Comparison of ENCODE assay signal across 1 cellular context in the genomic region with DNA sequence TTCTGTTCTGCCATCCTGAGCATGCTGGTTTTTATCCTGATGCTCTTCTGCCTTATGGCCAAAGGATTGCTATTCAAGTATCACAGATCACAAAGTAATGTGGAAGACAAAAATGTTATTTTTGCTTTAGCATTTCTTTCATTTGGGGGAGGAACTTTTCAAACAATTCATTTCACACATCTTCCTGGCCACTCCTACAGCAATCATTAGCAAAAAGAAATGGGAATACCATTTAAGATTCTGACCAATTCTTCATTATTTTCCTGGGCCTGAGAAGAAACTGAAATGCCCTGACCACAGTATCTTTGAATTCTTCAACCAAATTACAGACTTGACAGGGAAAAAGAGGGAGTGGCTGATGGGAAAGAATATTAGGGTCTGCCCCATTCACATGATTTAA.
TF ChIP-seq lines count a peak whose summit lies in the region.

No MANE protein-coding gene starts in this region.

TF ChIP-seq in H1, 55 proteins besides CTCF, POLR2A, EP300 and RAD21:
- TF ChIP-seq EGR1 (IDR thresholded peaks at IDR 0.05; ENCODE audit: borderline replicate concordance, low read depth, low read length) (no peak), EZH2 (IDR thresholded peaks at IDR 0.05; ENCODE audit: low read depth, low read length, severe bottlenecking) (no peak), POLR2AphosphoS5 (IDR thresholded peaks at IDR 0.05; ENCODE audit: low read depth, low read length) (peak; percentile 35; the same call in 1 of the 2 replicates), TAF7 (optimal IDR thresholded peaks at IDR 0.05; ENCODE audit: borderline replicate concordance, low read depth, low read length) (no peak), GTF2F1 (IDR thresholded peaks at IDR 0.05; ENCODE audit: borderline replicate concordance, low read depth, low read length) (no peak), RFX5 (IDR thresholded peaks at IDR 0.05; ENCODE audit: borderline replicate concordance, low read depth, low read length) (no peak)
- TF ChIP-seq, protein P1, sequence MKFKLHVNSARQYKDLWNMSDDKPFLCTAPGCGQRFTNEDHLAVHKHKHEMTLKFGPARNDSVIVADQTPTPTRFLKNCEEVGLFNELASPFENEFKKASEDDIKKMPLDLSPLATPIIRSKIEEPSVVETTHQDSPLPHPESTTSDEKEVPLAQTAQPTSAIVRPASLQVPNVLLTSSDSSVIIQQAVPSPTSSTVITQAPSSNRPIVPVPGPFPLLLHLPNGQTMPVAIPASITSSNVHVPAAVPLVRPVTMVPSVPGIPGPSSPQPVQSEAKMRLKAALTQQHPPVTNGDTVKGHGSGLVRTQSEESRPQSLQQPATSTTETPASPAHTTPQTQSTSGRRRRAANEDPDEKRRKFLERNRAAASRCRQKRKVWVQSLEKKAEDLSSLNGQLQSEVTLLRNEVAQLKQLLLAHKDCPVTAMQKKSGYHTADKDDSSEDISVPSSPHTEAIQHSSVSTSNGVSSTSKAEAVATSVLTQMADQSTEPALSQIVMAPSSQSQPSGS (IDR thresholded peaks at IDR 0.05; ENCODE audit: low read length), result no peak
- TF ChIP-seq, protein P2, sequence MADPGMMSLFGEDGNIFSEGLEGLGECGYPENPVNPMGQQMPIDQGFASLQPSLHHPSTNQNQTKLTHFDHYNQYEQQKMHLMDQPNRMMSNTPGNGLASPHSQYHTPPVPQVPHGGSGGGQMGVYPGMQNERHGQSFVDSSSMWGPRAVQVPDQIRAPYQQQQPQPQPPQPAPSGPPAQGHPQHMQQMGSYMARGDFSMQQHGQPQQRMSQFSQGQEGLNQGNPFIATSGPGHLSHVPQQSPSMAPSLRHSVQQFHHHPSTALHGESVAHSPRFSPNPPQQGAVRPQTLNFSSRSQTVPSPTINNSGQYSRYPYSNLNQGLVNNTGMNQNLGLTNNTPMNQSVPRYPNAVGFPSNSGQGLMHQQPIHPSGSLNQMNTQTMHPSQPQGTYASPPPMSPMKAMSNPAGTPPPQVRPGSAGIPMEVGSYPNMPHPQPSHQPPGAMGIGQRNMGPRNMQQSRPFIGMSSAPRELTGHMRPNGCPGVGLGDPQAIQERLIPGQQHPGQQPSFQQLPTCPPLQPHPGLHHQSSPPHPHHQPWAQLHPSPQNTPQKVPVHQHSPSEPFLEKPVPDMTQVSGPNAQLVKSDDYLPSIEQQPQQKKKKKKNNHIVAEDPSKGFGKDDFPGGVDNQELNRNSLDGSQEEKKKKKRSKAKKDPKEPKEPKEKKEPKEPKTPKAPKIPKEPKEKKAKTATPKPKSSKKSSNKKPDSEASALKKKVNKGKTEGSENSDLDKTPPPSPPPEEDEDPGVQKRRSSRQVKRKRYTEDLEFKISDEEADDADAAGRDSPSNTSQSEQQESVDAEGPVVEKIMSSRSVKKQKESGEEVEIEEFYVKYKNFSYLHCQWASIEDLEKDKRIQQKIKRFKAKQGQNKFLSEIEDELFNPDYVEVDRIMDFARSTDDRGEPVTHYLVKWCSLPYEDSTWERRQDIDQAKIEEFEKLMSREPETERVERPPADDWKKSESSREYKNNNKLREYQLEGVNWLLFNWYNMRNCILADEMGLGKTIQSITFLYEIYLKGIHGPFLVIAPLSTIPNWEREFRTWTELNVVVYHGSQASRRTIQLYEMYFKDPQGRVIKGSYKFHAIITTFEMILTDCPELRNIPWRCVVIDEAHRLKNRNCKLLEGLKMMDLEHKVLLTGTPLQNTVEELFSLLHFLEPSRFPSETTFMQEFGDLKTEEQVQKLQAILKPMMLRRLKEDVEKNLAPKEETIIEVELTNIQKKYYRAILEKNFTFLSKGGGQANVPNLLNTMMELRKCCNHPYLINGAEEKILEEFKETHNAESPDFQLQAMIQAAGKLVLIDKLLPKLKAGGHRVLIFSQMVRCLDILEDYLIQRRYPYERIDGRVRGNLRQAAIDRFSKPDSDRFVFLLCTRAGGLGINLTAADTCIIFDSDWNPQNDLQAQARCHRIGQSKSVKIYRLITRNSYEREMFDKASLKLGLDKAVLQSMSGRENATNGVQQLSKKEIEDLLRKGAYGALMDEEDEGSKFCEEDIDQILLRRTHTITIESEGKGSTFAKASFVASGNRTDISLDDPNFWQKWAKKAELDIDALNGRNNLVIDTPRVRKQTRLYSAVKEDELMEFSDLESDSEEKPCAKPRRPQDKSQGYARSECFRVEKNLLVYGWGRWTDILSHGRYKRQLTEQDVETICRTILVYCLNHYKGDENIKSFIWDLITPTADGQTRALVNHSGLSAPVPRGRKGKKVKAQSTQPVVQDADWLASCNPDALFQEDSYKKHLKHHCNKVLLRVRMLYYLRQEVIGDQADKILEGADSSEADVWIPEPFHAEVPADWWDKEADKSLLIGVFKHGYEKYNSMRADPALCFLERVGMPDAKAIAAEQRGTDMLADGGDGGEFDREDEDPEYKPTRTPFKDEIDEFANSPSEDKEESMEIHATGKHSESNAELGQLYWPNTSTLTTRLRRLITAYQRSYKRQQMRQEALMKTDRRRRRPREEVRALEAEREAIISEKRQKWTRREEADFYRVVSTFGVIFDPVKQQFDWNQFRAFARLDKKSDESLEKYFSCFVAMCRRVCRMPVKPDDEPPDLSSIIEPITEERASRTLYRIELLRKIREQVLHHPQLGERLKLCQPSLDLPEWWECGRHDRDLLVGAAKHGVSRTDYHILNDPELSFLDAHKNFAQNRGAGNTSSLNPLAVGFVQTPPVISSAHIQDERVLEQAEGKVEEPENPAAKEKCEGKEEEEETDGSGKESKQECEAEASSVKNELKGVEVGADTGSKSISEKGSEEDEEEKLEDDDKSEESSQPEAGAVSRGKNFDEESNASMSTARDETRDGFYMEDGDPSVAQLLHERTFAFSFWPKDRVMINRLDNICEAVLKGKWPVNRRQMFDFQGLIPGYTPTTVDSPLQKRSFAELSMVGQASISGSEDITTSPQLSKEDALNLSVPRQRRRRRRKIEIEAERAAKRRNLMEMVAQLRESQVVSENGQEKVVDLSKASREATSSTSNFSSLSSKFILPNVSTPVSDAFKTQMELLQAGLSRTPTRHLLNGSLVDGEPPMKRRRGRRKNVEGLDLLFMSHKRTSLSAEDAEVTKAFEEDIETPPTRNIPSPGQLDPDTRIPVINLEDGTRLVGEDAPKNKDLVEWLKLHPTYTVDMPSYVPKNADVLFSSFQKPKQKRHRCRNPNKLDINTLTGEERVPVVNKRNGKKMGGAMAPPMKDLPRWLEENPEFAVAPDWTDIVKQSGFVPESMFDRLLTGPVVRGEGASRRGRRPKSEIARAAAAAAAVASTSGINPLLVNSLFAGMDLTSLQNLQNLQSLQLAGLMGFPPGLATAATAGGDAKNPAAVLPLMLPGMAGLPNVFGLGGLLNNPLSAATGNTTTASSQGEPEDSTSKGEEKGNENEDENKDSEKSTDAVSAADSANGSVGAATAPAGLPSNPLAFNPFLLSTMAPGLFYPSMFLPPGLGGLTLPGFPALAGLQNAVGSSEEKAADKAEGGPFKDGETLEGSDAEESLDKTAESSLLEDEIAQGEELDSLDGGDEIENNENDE (IDR thresholded peaks at IDR 0.05; ENCODE audit: insufficient replicate concordance, low read length), result no peak
